8 cellular contexts compared by ENCODE assay signal in genomic region chr17:8991514-8992285, GRCh38. TPM values are rescaled to one million over a fixed set of nuclear protein-coding genes. Genes with fewer than 3 reads are reported as not detected.
DNase-seq lines count a peak whose midpoint lies in the region; ATAC-seq lines count a peak whose summit lies in the region.

No MANE protein-coding gene starts in this region.

- H3K27ac Mint-ChIP-seq in naive thymus-derived CD8-positive, alpha-beta T cell = peak overlapping the region in 2 of 10 donors; percentile 19 to 27

- ATAC-seq in naive thymus-derived CD8-positive, alpha-beta T cell = peak; percentile 79 to 86
- no peak for ATAC-seq in GM21576 (IDR thresholded peaks at IDR 0.05; ENCODE audit: unreplicated experiment)

- peaks cover 0 to 7% (median 0%) of the 10 kb centered on the region in 9 donors for H3K9me3 Mint-ChIP-seq in naive thymus-derived CD8-positive, alpha-beta T cell

- H3K4me1 Mint-ChIP-seq in naive thymus-derived CD8-positive, alpha-beta T cell = peaks cover 3 to 7% (median 5%) of the 10 kb centered on the region in 4 donors

- no peaks in the 10 kb centered on the region for H3K36me3 Mint-ChIP-seq in naive thymus-derived CD8-positive, alpha-beta T cell

- H3K4me3 Mint-ChIP-seq in naive thymus-derived CD8-positive, alpha-beta T cell = no peak overlapping the region

- no peak overlapping the region for H3K27ac ChIP-seq in epithelial cell of prostate

- no peaks in the 10 kb centered on the region for H3K27me3 Mint-ChIP-seq in naive thymus-derived CD8-positive, alpha-beta T cell

- peak; percentile 3 for DNase-seq in NK-92 treated with Interleukin-12 subunit alpha and Interleukin-12 subunit beta, amount 100 ng/mL, for 24 hours (lab: John Stamatoyannopoulos, UW)
- DNase-seq in NK-92 (lab: John Stamatoyannopoulos, UW; ENCODE audit: unreplicated experiment) (no peak), NCI-H82 treated with DMSO at 0.1 percent for 48 hours (lab: John Stamatoyannopoulos, UW; ENCODE audit: unreplicated experiment) (peak; percentile 29), epithelial cell of prostate (ENCODE audit: low read depth, low spot score) (peak; percentile 10)
- peak; percentile 38 to 44 for DNase-seq in activated CD8-positive, alpha-beta memory T cell treated with anti-CD3 and anti-CD28 coated beads for 4 hours (ENCODE audit: low read depth in 2 of 2)
- peak; percentile 32 to 82 (median 64) for DNase-seq in naive thymus-derived CD8-positive, alpha-beta T cell
- DNase-seq in stimulated activated naive CD4-positive, alpha-beta T cell (lab: John Stamatoyannopoulos, UW) = peak; percentile 15 to 70 (median 37)

- POLR2A ChIA-PET in naive thymus-derived CD8-positive, alpha-beta T cell (lab: Charles Lee) = no interaction called here

RNA-seq across cellular contexts. Expression of gene PIK3R5, which starts 26.2 kb away (rescaled TPM):
- 100 to 1,000 TPM in 1 of 2 experiments, 10 to 100 TPM in 1; 94.1 to 104 TPM for total RNA-seq in naive thymus-derived CD8-positive, alpha-beta T cell
- 10 to 100 TPM; 20.0 to 44.0 (median 25.8) TPM for polyA plus RNA-seq in naive thymus-derived CD8-positive, alpha-beta T cell

RNA-seq across cellular contexts. Expression of gene NTN1, which starts 29.6 kb away (rescaled TPM):
- under 1 TPM in 1 of 2 experiments, not detected in 1; 0.05 TPM for total RNA-seq in naive thymus-derived CD8-positive, alpha-beta T cell
- polyA plus RNA-seq in naive thymus-derived CD8-positive, alpha-beta T cell = not detected
